1 cellular context compared by ENCODE assay signal in genomic region chr16:85676466-85676865, GRCh38.
A peak's percentile ranks its signal among the peaks of the same experiment; 100 is the strongest.
TF ChIP-seq lines count a peak whose summit lies in the region.

No MANE protein-coding gene starts in this region.

TF ChIP-seq in K562, 482 proteins besides CTCF, POLR2A, EP300 and RAD21 (continued from another document):
- no peak for TF ChIP-seq ZBTB26 (CRISPR knock-in tag; IDR thresholded peaks at IDR 0.05)
- no peak for TF ChIP-seq TCF7 (IDR thresholded peaks at IDR 0.05; ENCODE audit: borderline replicate concordance)
- TF ChIP-seq, protein P1, sequence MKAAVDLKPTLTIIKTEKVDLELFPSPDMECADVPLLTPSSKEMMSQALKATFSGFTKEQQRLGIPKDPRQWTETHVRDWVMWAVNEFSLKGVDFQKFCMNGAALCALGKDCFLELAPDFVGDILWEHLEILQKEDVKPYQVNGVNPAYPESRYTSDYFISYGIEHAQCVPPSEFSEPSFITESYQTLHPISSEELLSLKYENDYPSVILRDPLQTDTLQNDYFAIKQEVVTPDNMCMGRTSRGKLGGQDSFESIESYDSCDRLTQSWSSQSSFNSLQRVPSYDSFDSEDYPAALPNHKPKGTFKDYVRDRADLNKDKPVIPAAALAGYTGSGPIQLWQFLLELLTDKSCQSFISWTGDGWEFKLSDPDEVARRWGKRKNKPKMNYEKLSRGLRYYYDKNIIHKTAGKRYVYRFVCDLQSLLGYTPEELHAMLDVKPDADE (conservative IDR thresholded peaks at IDR 0.05; ENCODE audit: control insufficient read depth, low read depth, low read length): no peak
- TF ChIP-seq ZNF445 (CRISPR knock-in tag; IDR thresholded peaks at IDR 0.05; ENCODE audit: low read depth): no peak
- 0 out of 2 replicates have a peak, but pooled peaks have one; percentile 61 for TF ChIP-seq ZNF717 (CRISPR knock-in tag; IDR thresholded peaks at IDR 0.05)
- TF ChIP-seq SNRNP70 (optimal IDR thresholded peaks at IDR 0.05; ENCODE audit: low read depth, low read length): peak; percentile 54
- TF ChIP-seq DPF2 (IDR thresholded peaks at IDR 0.05): no peak
- TF ChIP-seq SAFB (IDR thresholded peaks at IDR 0.05; ENCODE audit: borderline replicate concordance, low read depth, low read length): no peak
- no peak for TF ChIP-seq HSF4 (CRISPR knock-in tag; IDR thresholded peaks at IDR 0.05; ENCODE audit: borderline replicate concordance)
- TF ChIP-seq DDX20 (tag; IDR thresholded peaks at IDR 0.05; ENCODE audit: low read depth): no peak
- no peak for TF ChIP-seq SP2 (IDR thresholded peaks at IDR 0.05; ENCODE audit: extremely low read depth, low read depth, low read length, poor library complexity, severe bottlenecking)
- TF ChIP-seq HES1 (IDR thresholded peaks at IDR 0.05; ENCODE audit: low read depth): no peak
- TF ChIP-seq, protein P2, sequence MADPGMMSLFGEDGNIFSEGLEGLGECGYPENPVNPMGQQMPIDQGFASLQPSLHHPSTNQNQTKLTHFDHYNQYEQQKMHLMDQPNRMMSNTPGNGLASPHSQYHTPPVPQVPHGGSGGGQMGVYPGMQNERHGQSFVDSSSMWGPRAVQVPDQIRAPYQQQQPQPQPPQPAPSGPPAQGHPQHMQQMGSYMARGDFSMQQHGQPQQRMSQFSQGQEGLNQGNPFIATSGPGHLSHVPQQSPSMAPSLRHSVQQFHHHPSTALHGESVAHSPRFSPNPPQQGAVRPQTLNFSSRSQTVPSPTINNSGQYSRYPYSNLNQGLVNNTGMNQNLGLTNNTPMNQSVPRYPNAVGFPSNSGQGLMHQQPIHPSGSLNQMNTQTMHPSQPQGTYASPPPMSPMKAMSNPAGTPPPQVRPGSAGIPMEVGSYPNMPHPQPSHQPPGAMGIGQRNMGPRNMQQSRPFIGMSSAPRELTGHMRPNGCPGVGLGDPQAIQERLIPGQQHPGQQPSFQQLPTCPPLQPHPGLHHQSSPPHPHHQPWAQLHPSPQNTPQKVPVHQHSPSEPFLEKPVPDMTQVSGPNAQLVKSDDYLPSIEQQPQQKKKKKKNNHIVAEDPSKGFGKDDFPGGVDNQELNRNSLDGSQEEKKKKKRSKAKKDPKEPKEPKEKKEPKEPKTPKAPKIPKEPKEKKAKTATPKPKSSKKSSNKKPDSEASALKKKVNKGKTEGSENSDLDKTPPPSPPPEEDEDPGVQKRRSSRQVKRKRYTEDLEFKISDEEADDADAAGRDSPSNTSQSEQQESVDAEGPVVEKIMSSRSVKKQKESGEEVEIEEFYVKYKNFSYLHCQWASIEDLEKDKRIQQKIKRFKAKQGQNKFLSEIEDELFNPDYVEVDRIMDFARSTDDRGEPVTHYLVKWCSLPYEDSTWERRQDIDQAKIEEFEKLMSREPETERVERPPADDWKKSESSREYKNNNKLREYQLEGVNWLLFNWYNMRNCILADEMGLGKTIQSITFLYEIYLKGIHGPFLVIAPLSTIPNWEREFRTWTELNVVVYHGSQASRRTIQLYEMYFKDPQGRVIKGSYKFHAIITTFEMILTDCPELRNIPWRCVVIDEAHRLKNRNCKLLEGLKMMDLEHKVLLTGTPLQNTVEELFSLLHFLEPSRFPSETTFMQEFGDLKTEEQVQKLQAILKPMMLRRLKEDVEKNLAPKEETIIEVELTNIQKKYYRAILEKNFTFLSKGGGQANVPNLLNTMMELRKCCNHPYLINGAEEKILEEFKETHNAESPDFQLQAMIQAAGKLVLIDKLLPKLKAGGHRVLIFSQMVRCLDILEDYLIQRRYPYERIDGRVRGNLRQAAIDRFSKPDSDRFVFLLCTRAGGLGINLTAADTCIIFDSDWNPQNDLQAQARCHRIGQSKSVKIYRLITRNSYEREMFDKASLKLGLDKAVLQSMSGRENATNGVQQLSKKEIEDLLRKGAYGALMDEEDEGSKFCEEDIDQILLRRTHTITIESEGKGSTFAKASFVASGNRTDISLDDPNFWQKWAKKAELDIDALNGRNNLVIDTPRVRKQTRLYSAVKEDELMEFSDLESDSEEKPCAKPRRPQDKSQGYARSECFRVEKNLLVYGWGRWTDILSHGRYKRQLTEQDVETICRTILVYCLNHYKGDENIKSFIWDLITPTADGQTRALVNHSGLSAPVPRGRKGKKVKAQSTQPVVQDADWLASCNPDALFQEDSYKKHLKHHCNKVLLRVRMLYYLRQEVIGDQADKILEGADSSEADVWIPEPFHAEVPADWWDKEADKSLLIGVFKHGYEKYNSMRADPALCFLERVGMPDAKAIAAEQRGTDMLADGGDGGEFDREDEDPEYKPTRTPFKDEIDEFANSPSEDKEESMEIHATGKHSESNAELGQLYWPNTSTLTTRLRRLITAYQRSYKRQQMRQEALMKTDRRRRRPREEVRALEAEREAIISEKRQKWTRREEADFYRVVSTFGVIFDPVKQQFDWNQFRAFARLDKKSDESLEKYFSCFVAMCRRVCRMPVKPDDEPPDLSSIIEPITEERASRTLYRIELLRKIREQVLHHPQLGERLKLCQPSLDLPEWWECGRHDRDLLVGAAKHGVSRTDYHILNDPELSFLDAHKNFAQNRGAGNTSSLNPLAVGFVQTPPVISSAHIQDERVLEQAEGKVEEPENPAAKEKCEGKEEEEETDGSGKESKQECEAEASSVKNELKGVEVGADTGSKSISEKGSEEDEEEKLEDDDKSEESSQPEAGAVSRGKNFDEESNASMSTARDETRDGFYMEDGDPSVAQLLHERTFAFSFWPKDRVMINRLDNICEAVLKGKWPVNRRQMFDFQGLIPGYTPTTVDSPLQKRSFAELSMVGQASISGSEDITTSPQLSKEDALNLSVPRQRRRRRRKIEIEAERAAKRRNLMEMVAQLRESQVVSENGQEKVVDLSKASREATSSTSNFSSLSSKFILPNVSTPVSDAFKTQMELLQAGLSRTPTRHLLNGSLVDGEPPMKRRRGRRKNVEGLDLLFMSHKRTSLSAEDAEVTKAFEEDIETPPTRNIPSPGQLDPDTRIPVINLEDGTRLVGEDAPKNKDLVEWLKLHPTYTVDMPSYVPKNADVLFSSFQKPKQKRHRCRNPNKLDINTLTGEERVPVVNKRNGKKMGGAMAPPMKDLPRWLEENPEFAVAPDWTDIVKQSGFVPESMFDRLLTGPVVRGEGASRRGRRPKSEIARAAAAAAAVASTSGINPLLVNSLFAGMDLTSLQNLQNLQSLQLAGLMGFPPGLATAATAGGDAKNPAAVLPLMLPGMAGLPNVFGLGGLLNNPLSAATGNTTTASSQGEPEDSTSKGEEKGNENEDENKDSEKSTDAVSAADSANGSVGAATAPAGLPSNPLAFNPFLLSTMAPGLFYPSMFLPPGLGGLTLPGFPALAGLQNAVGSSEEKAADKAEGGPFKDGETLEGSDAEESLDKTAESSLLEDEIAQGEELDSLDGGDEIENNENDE (IDR thresholded peaks at IDR 0.05; ENCODE audit: low read depth, low read length): peak; percentile 60
- no peak for TF ChIP-seq SREBF2 (CRISPR knock-in tag; IDR thresholded peaks at IDR 0.05)
- no peak for TF ChIP-seq PHF8 (IDR thresholded peaks at IDR 0.05; ENCODE audit: borderline replicate concordance, low read length)
- no peak for TF ChIP-seq U2AF1 (optimal IDR thresholded peaks at IDR 0.05; ENCODE audit: low read depth, low read length)
- TF ChIP-seq ZNF707 (CRISPR knock-in tag; conservative IDR thresholded peaks at IDR 0.05): no peak
- TF ChIP-seq, protein P3, sequence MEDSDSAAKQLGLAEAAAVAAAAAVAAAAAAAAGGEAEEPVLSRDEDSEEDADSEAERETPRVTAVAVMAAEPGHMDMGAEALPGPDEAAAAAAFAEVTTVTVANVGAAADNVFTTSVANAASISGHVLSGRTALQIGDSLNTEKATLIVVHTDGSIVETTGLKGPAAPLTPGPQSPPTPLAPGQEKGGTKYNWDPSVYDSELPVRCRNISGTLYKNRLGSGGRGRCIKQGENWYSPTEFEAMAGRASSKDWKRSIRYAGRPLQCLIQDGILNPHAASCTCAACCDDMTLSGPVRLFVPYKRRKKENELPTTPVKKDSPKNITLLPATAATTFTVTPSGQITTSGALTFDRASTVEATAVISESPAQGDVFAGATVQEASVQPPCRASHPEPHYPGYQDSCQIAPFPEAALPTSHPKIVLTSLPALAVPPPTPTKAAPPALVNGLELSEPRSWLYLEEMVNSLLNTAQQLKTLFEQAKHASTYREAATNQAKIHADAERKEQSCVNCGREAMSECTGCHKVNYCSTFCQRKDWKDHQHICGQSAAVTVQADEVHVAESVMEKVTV (CRISPR knock-in tag; IDR thresholded peaks at IDR 0.05): no peak
- TF ChIP-seq ZNF76 (CRISPR knock-in tag; IDR thresholded peaks at IDR 0.05; ENCODE audit: borderline replicate concordance): no peak
- TF ChIP-seq HDAC1 (IDR thresholded peaks at IDR 0.05): no peak
TF ChIP-seq in K562: peak in this region for 16.
